12 cellular contexts compared by ENCODE assay signal in the genomic region with DNA sequence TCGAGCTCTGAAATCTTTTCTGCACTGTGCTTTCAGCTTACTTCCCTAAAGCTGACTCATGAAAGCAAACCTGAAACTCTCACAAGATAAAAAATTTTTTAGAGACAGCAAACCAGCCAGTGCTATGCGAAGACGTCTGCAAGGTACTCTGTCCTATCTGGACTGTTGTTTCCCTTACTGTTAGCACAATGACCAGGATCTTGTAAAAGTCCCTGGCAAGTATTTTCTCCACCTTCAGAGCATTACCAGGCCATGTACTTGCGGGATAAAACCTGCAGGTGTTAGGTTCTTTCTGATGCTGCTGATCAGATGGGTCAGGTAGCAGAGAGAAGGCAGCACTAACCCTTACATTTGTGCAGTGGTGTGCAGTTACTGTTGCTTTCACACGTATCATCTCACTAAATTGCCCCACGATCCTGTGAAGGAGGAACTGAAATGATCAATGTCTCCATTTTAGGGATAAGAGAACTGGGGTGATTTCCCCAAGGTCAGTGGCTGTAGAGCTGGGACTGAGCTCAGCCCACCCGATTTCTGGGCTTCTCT. TPM values are rescaled to one million over a fixed set of nuclear protein-coding genes. Genes with fewer than 3 reads are reported as not detected.
DNase-seq lines count a peak whose midpoint lies in the region; ATAC-seq and TF ChIP-seq lines count a peak whose summit lies in the region.
"Had no signal": no experiment of that assay in that cellular context is flagged by ENCODE, and none has a peak within 500 bp of the region (broad histone marks: within the 10 kb centered on the region; RNA-seq: fewer than 3 reads in every experiment).

No MANE protein-coding gene starts in this region.

- TF ChIP-seq CTCF in endodermal cell (conservative IDR thresholded peaks at IDR 0.05) = peak; percentile 24

- ATAC-seq in GM18861 (IDR thresholded peaks at IDR 0.05; ENCODE audit: unreplicated experiment) (peak; percentile 64), GM21528 (IDR thresholded peaks at IDR 0.05; ENCODE audit: low FRiP score, unreplicated experiment) (peak; percentile 79), HG03175 (IDR thresholded peaks at IDR 0.05; ENCODE audit: unreplicated experiment) (peak; percentile 71)

- 94 to 97% methylated on average over 6 to 7 of the region's 7 CpGs for WGBS in endodermal cell (ENCODE audit: insufficient coverage in 1 of 2, insufficient read length in 1 of 2), 2 experiments

- no peaks in the 10 kb centered on the region for H3K9me3 Mint-ChIP-seq in endodermal cell
- H3K9me3 Mint-ChIP-seq: immature natural killer cell had no signal

- H3K27me3 ChIP-seq in endodermal cell (ENCODE audit: control insufficient read depth, insufficient read depth, low read length, poor library complexity, severe bottlenecking) = no peaks in the 10 kb centered on the region
- H3K27me3 ChIP-seq: ovary had no signal

- H3K4me1 Mint-ChIP-seq in endodermal cell = peaks cover 43% of the 10 kb centered on the region
- H3K4me1 Mint-ChIP-seq: immature natural killer cell had no signal

- no peak overlapping the region for H3K4me3 Mint-ChIP-seq in endodermal cell
- H3K4me3 Mint-ChIP-seq: immature natural killer cell had no signal

- H3K4me1 ChIP-seq in endodermal cell (ENCODE audit: control insufficient read depth, insufficient read depth, low read length) = peaks cover 24% of the 10 kb centered on the region

- H3K27ac Mint-ChIP-seq in endodermal cell = peak overlapping the region; percentile 76
- H3K27ac Mint-ChIP-seq: immature natural killer cell had no signal

- peaks cover 28% of the 10 kb centered on the region for H3K36me3 Mint-ChIP-seq in endodermal cell (ENCODE audit: low read depth)
- H3K36me3 Mint-ChIP-seq: immature natural killer cell had no signal

- no peak overlapping the region for H3K4me3 ChIP-seq in endodermal cell (ENCODE audit: low read length)
- H3K4me3 ChIP-seq: ovary had no signal

- H3K27ac ChIP-seq in endodermal cell (ENCODE audit: low read depth, low read length) = no peak overlapping the region
- H3K27ac ChIP-seq: ovary had no signal

- H3K9me3 ChIP-seq in endodermal cell (ENCODE audit: control insufficient read depth, low read length) = no peaks in the 10 kb centered on the region
- H3K9me3 ChIP-seq: ovary had no signal

- no peak overlapping the region for H3K9ac ChIP-seq in endodermal cell (ENCODE audit: extremely low read depth, low read length, poor library complexity, severe bottlenecking)

- peaks cover 90% of the 10 kb centered on the region for H3K36me3 ChIP-seq in endodermal cell (ENCODE audit: control insufficient read depth, insufficient read depth, low read length)
- H3K36me3 ChIP-seq: ovary had no signal

- no peak for DNase-seq in endodermal cell
- DNase-seq in DMS53 (lab: John Stamatoyannopoulos, UW) = no peak
- no peak for DNase-seq in activated naive CD4-positive, alpha-beta T cell (lab: John Stamatoyannopoulos, UW)
- DNase-seq in COLO829 (ENCODE audit: low spot score) = no peak
- DNase-seq in hippocampal formation (lab: John Stamatoyannopoulos, UW) = no peak
- DNase-seq: activated CD4-positive, alpha-beta T cell treated with anti-CD3 and anti-CD28 coated beads, Interleukin-2, amount 50 U/mL, for 1 hour; immature natural killer cell; NCI-H1436; ovary had no signal

- no peaks in the 10 kb centered on the region for H3K27me3 Mint-ChIP-seq in endodermal cell (ENCODE audit: insufficient read depth)

RNA-seq across cellular contexts. Expression of a gene that starts 56.6 kb away (rescaled TPM):
- total RNA-seq in endodermal cell = 10 to 100 TPM; 61.2 to 86.1 TPM
- polyA plus RNA-seq in endodermal cell (2013, experiment 1 of 2) = 22.9 TPM
- polyA plus RNA-seq in endodermal cell (2013, experiment 2 of 2) = 24.4 TPM
